1 cellular context compared by ENCODE assay signal in genomic region chr1:60268451-60268850, GRCh38.
TF ChIP-seq lines count a peak whose summit lies in the region.

No MANE protein-coding gene starts in this region.

TF ChIP-seq in H1, 55 proteins besides CTCF, POLR2A, EP300 and RAD21 (continued from another document):
- no peak for TF ChIP-seq CHD7 (IDR thresholded peaks at IDR 0.05; ENCODE audit: insufficient replicate concordance, low read length)
